ENCODE assay signal across 13 cellular contexts in genomic region chr20:48767269-48767960, GRCh38.
DNase-seq lines count a peak whose midpoint lies in the region; ATAC-seq and TF ChIP-seq lines count a peak whose summit lies in the region.
"Had no signal": no experiment of that assay in that cellular context is flagged by ENCODE, and none has a peak within 500 bp of the region (broad histone marks: within the 10 kb centered on the region; RNA-seq: fewer than 3 reads in every experiment).

No MANE protein-coding gene starts in this region.

- ATAC-seq in RWPE2 (ENCODE audit: low read depth) (no peak), natural killer cell (peak; percentile 9 to 20 (median 11))
- ATAC-seq: heart right ventricle had no signal

- TF ChIP-seq CTCF in RWPE2 (IDR thresholded peaks at IDR 0.05; ENCODE audit: poor library complexity, severe bottlenecking) (no peak), natural killer cell (IDR thresholded peaks at IDR 0.05) (no peak)

- no peaks in the 10 kb centered on the region for H3K27me3 Mint-ChIP-seq in CD4-positive, alpha-beta memory T cell
- H3K27me3 Mint-ChIP-seq in activated naive CD8-positive, alpha-beta T cell = no peaks in the 10 kb centered on the region
- no peaks in the 10 kb centered on the region for H3K27me3 Mint-ChIP-seq in natural killer cell (ENCODE audit: low read depth in 2 of 2)

- H3K4me2 ChIP-seq in GM23248 (ENCODE audit: unreplicated experiment) = no peak overlapping the region

- intact Hi-C loops in CD4-positive, alpha-beta memory T cell (cut with micrococcal nuclease) = no loop called here
- intact Hi-C loops in natural killer cell (cut with micrococcal nuclease) = no loop called here

- no peaks in the 10 kb centered on the region for H3K9me3 ChIP-seq in CD4-positive, alpha-beta memory T cell (ENCODE audit: control insufficient read depth in 1 of 2, low read length in 2 of 2)
- H3K9me3 ChIP-seq in RWPE2 (ENCODE audit: severe bottlenecking) = no peaks in the 10 kb centered on the region
- no peaks in the 10 kb centered on the region for H3K9me3 ChIP-seq in HAP-1
- no peaks in the 10 kb centered on the region for H3K9me3 ChIP-seq in GM23248 (ENCODE audit: low read depth)
- H3K9me3 ChIP-seq: suprapubic skin had no signal

- H3K27ac ChIP-seq in CD4-positive, alpha-beta memory T cell (ENCODE audit: low read depth, low read length) = peak overlapping the region; percentile 83
- H3K27ac ChIP-seq in RWPE2 (ENCODE audit: poor library complexity, severe bottlenecking) (no peak overlapping the region), GM23248 (no peak overlapping the region)
- H3K27ac ChIP-seq: esophagus muscularis mucosa, suprapubic skin had no signal

- POLR2A ChIA-PET in CD4-positive, alpha-beta memory T cell (lab: Charles Lee; ENCODE audit: partially characterized antibody) = interaction anchor here (1.0 to 3.3 kb wide), 2 partner anchors 16 to 60 kb away, joined by 3 to 22 read pairs; partner anchors contain the start of gene PREX1

- H2AFZ ChIP-seq in GM23248 = no peak overlapping the region

- 87 to 92% methylated on average over 19 of the region's 19 CpGs for WGBS in GM23248 (ENCODE audit: low coverage in 1 of 2, low lambda C conversion rate in 2 of 2, missing lambda C conversion rate in 2 of 2), 2 experiments

- H3K27me3 ChIP-seq in CD4-positive, alpha-beta memory T cell (ENCODE audit: insufficient read depth, low read length) = no peaks in the 10 kb centered on the region
- H3K27me3 ChIP-seq in RWPE2 (ENCODE audit: insufficient read depth, poor library complexity, severe bottlenecking) (no peaks in the 10 kb centered on the region), HAP-1 (ENCODE audit: low read depth) (no peaks in the 10 kb centered on the region), GM23248 (replicated peaks; ENCODE audit: insufficient read depth) (peaks cover 14% of the 10 kb centered on the region; the same call in 1 of the 2 replicates)

- peaks cover 90% of the 10 kb centered on the region for H3K4me1 ChIP-seq in CD4-positive, alpha-beta memory T cell (ENCODE audit: insufficient read depth, low read length)
- H3K4me1 ChIP-seq in RWPE2 (ENCODE audit: insufficient read depth, poor library complexity, severe bottlenecking) = no peaks in the 10 kb centered on the region
- peaks cover 8% of the 10 kb centered on the region; the same call in 1 of the 2 replicates for H3K4me1 ChIP-seq in HAP-1
- H3K4me1 ChIP-seq in GM23248 (ENCODE audit: insufficient read depth) = peaks cover 7% of the 10 kb centered on the region; the same call in 1 of the 2 replicates

- no peaks in the 10 kb centered on the region for H3K9me3 Mint-ChIP-seq in CD4-positive, alpha-beta memory T cell
- no peaks in the 10 kb centered on the region for H3K9me3 Mint-ChIP-seq in activated naive CD8-positive, alpha-beta T cell (ENCODE audit: low read depth)
- H3K9me3 Mint-ChIP-seq in natural killer cell = no peaks in the 10 kb centered on the region

- in situ Hi-C loops in HAP-1 (cut with MboI; ENCODE audit: low sequenced_read_pairs) (no loop called here), GM23248 (cut with MboI) (no loop called here)

- peak overlapping the region; percentile 84 to 98 (median 96) for H3K27ac Mint-ChIP-seq in CD4-positive, alpha-beta memory T cell
- H3K27ac Mint-ChIP-seq in activated naive CD8-positive, alpha-beta T cell = peak overlapping the region; percentile 91
- no peak overlapping the region for H3K27ac Mint-ChIP-seq in natural killer cell

- no peaks in the 10 kb centered on the region for H3F3A ChIP-seq in GM23248 (ENCODE audit: insufficient read depth)

- no peak overlapping the region for H3K4me3 ChIP-seq in CD4-positive, alpha-beta memory T cell (ENCODE audit: low read length in 2 of 2)
- H3K4me3 ChIP-seq in RWPE2 (ENCODE audit: severe bottlenecking) = no peak overlapping the region
- H3K4me3 ChIP-seq in HAP-1 = no peak overlapping the region
- H3K4me3 ChIP-seq in GM23248 = no peak overlapping the region
- H3K4me3 ChIP-seq: esophagus muscularis mucosa, heart right ventricle, suprapubic skin had no signal

- peaks cover 47 to 94% (median 77%) of the 10 kb centered on the region in 4 donors for H3K4me1 Mint-ChIP-seq in CD4-positive, alpha-beta memory T cell
- H3K4me1 Mint-ChIP-seq in activated naive CD8-positive, alpha-beta T cell (ENCODE audit: low read depth) = peaks cover 83% of the 10 kb centered on the region
- peaks cover 92% of the 10 kb centered on the region in 2 donors for H3K4me1 Mint-ChIP-seq in natural killer cell

- peaks cover 20 to 22% of the 10 kb centered on the region in 2 donors for H3K36me3 Mint-ChIP-seq in CD4-positive, alpha-beta memory T cell
- peaks cover 5% of the 10 kb centered on the region for H3K36me3 Mint-ChIP-seq in activated naive CD8-positive, alpha-beta T cell
- H3K36me3 Mint-ChIP-seq in natural killer cell = no peaks in the 10 kb centered on the region

- peak in 1 of 5 donors; percentile 80 for DNase-seq in CD4-positive, alpha-beta memory T cell
- DNase-seq in RWPE2 (ENCODE audit: low spot score) (peak; percentile 68), natural killer cell (no peak), HAP-1 (ENCODE audit: low spot score in 2 of 2) (no peak), Kasumi-1 (lab: John Stamatoyannopoulos, UW) (no peak), GM23248 (no peak)
- DNase-seq: GDM1, HCEC 1CT, heart right ventricle, SIG-M5 had no signal

- no peaks in the 10 kb centered on the region for H3K9me2 ChIP-seq in GM23248 (ENCODE audit: insufficient read depth)

- H4K20me1 ChIP-seq in GM23248 (ENCODE audit: insufficient read depth) = no peaks in the 10 kb centered on the region

- CTCF ChIA-PET in CD4-positive, alpha-beta memory T cell (lab: Charles Lee; ENCODE audit: partially characterized antibody) = interaction anchor here (1.3 kb wide), 1 partner anchor 110 kb away, joined by 3 read pairs; no protein-coding TSS in a partner anchor

- no peaks in the 10 kb centered on the region for H3K79me2 ChIP-seq in GM23248 (ENCODE audit: insufficient read depth)

- H3K9ac ChIP-seq in GM23248 = no peak overlapping the region

- H3K4me3 Mint-ChIP-seq in CD4-positive, alpha-beta memory T cell = peak overlapping the region; percentile 55 to 81 (median 65)
- H3K4me3 Mint-ChIP-seq in activated naive CD8-positive, alpha-beta T cell = peak overlapping the region; percentile 12
- peak overlapping the region; percentile 78 for H3K4me3 Mint-ChIP-seq in natural killer cell

- no peaks in the 10 kb centered on the region for H3K36me3 ChIP-seq in CD4-positive, alpha-beta memory T cell (ENCODE audit: insufficient read depth, low read length)
- H3K36me3 ChIP-seq in RWPE2 (ENCODE audit: low read depth) (no peaks in the 10 kb centered on the region), HAP-1 (replicated peaks) (no peaks in the 10 kb centered on the region), GM23248 (ENCODE audit: low read depth) (no peaks in the 10 kb centered on the region)
- H3K36me3 ChIP-seq: esophagus muscularis mucosa, heart right ventricle, suprapubic skin had no signal

Comparison
In these comparisons a context has a peak if more than half of its experiments do, and no peak if none do; other contexts are left out.
1. H3K27ac Mint-ChIP-seq: peak in CD4-positive, alpha-beta memory T cell (7 of 7) and activated naive CD8-positive, alpha-beta T cell (single experiment); none in natural killer cell (0 of 2).
2. H3K4me3 Mint-ChIP-seq: peak in every context shown above with its lines; median percentile 78 in natural killer cell; 65 in CD4-positive, alpha-beta memory T cell; 12 in activated naive CD8-positive, alpha-beta T cell.